26 cellular contexts compared by ENCODE assay signal in genomic region chr6:18684343-18684742, GRCh38.
"Had no signal": no experiment of that assay in that cellular context is flagged by ENCODE, and none has a peak within 500 bp of the region (broad histone marks: within the 10 kb centered on the region; RNA-seq: fewer than 3 reads in every experiment).

No MANE protein-coding gene starts in this region.

- H3K36me3 ChIP-seq: colonic mucosa, esophagus muscularis mucosa, esophagus squamous epithelium, gastrocnemius medialis, gastroesophageal sphincter, heart left ventricle, heart right ventricle had no signal

- H3K27me3 ChIP-seq: colonic mucosa, dorsolateral prefrontal cortex, esophagus muscularis mucosa, esophagus squamous epithelium, gastrocnemius medialis, gastroesophageal sphincter, heart left ventricle, heart right ventricle had no signal

- ATAC-seq: effector memory CD8-positive, alpha-beta T cell; esophagus mucosa; foreskin keratinocyte; gastrocnemius medialis; gastroesophageal sphincter; heart left ventricle; heart right ventricle had no signal

- DNase-seq: colonic mucosa; cortex of kidney; dermis blood vessel endothelial cell; dorsolateral prefrontal cortex; effector CD4-positive, alpha-beta T cell; effector CD8-positive, alpha-beta T cell; effector memory CD4-positive, alpha-beta T cell; effector memory CD8-positive, alpha-beta T cell; endodermal cell; erythroblast; esophagus squamous epithelium; foreskin fibroblast; foreskin keratinocyte; foreskin melanocyte; gastrocnemius medialis; glutamatergic neuron; head of caudate nucleus; heart left ventricle; heart right ventricle had no signal

- FAIRE-seq: colon, endothelial cell of umbilical vein had no signal

- H3K27ac ChIP-seq: colonic mucosa, coronary artery, dorsolateral prefrontal cortex, epithelial cell of prostate, esophagus muscularis mucosa, esophagus squamous epithelium, foreskin keratinocyte, gastrocnemius medialis, gastroesophageal sphincter, heart left ventricle, heart right ventricle had no signal

- H3K4me1 ChIP-seq: colonic mucosa, esophagus muscularis mucosa, esophagus squamous epithelium, foreskin keratinocyte, gastroesophageal sphincter, heart left ventricle, heart right ventricle had no signal

- H3K4me3 ChIP-seq: colonic mucosa, coronary artery, dorsolateral prefrontal cortex, esophagus muscularis mucosa, esophagus squamous epithelium, gastrocnemius medialis, gastroesophageal sphincter, heart left ventricle, heart right ventricle had no signal

- H3K9me3 ChIP-seq: colonic mucosa, esophagus muscularis mucosa, esophagus squamous epithelium, gastrocnemius medialis, gastroesophageal sphincter, heart right ventricle had no signal
